21 cellular contexts compared by ENCODE assay signal in genomic region chr7:146575903-146576302, GRCh38.
"Had no signal": no experiment of that assay in that cellular context is flagged by ENCODE, and none has a peak within 500 bp of the region (broad histone marks: within the 10 kb centered on the region; RNA-seq: fewer than 3 reads in every experiment).

No MANE protein-coding gene starts in this region.

- H3K27me3 ChIP-seq: SJSA1 had no signal

- H3K27ac ChIP-seq: HL-60, KMS-11, SJSA1 had no signal

- H3K9me3 ChIP-seq: SJSA1 had no signal

- H3K4me3 ChIP-seq: K562, SJSA1 had no signal

- DNase-seq: Kasumi-1, MM.1S, NCI-H1092 treated with DMSO at 0.1 percent for 48 hours, NCI-H1436, NCI-H187, NCI-H2029, NCI-H2081 treated with DMSO at 0.1 percent for 48 hours, NCI-H2227 treated with DMSO at 0.1 percent for 48 hours, NCI-H524, NCI-H526 treated with DMSO at 0.1 percent for 48 hours, NCI-H82, PC-3, SHP77 treated with DMSO at 0.1 percent for 48 hours, SW 1271, T-cell had no signal

- H3K4me1 ChIP-seq: SJSA1 had no signal

- H3K36me3 ChIP-seq: SJSA1 had no signal

- ATAC-seq: K562, Panc1, PC-3, Right ventricle myocardium inferior, T-cell had no signal
